ENCODE assay signal across 1 cellular context in genomic region chr1:112674440-112674985, GRCh38.
A peak's percentile ranks its signal among the peaks of the same experiment; 100 is the strongest.
TF ChIP-seq lines count a peak whose summit lies in the region.

MOV10 (plus strand) TSS chr1:112674659; CDS start chr1:112674913, 254 bp downstream.

TF ChIP-seq in WTC11, 78 proteins besides CTCF, POLR2A, EP300 and RAD21 (continued from another document and continues in another):
- TF ChIP-seq AR (CRISPR knock-in tag; IDR thresholded peaks at IDR 0.05) (0 out of 2 replicates have a peak, but pooled peaks have one; percentile 6), ARID4B (CRISPR knock-in tag; IDR thresholded peaks at IDR 0.05; ENCODE audit: borderline replicate concordance) (peak; percentile 27; the same call in 1 of the 2 replicates), CREM (CRISPR knock-in tag; IDR thresholded peaks at IDR 0.05) (no peak), NR2C2 (CRISPR knock-in tag; IDR thresholded peaks at IDR 0.05) (no peak), SP1 (CRISPR knock-in tag; conservative IDR thresholded peaks at IDR 0.05) (no peak; the same call in none of the 2 replicates), ZSCAN18 (CRISPR knock-in tag; IDR thresholded peaks at IDR 0.05) (no peak), RORB (CRISPR knock-in tag; IDR thresholded peaks at IDR 0.05) (no peak), NFE2L1 (CRISPR knock-in tag; IDR thresholded peaks at IDR 0.05) (0 out of 2 replicates have a peak, but pooled peaks have one; percentile 44), ZNF532 (CRISPR knock-in tag; IDR thresholded peaks at IDR 0.05; ENCODE audit: borderline replicate concordance) (peak; percentile 79; the same call in 1 of the 2 replicates), ZNF281 (CRISPR knock-in tag; IDR thresholded peaks at IDR 0.05) (peak; percentile 30; the same call in 1 of the 2 replicates), IRF2 (CRISPR knock-in tag; IDR thresholded peaks at IDR 0.05; ENCODE audit: borderline replicate concordance, low read depth) (no peak), SMAD3 (CRISPR knock-in tag; IDR thresholded peaks at IDR 0.05; ENCODE audit: borderline replicate concordance) (no peak), EMX1 (CRISPR knock-in tag; IDR thresholded peaks at IDR 0.05) (no peak; the same call in 1 of the 2 replicates), PREB (CRISPR knock-in tag; IDR thresholded peaks at IDR 0.05; ENCODE audit: borderline replicate concordance) (no peak), ELF4 (CRISPR knock-in tag; IDR thresholded peaks at IDR 0.05; ENCODE audit: low read depth) (no peak), HMGXB4 (CRISPR knock-in tag; IDR thresholded peaks at IDR 0.05) (0 out of 2 replicates have a peak, but pooled peaks have one; percentile 6), NR1H2 (CRISPR knock-in tag; IDR thresholded peaks at IDR 0.05) (no peak), E2F4 (CRISPR knock-in tag; IDR thresholded peaks at IDR 0.05; ENCODE audit: borderline replicate concordance, low read depth) (peak; percentile 57; the same call in 1 of the 2 replicates), STAT6 (CRISPR knock-in tag; conservative IDR thresholded peaks at IDR 0.05; ENCODE audit: low read depth) (no peak), ZBTB21 (CRISPR knock-in tag; IDR thresholded peaks at IDR 0.05; ENCODE audit: borderline replicate concordance) (no peak), E2F1 (CRISPR knock-in tag; IDR thresholded peaks at IDR 0.05) (no peak), CDX4 (CRISPR knock-in tag; IDR thresholded peaks at IDR 0.05; ENCODE audit: borderline replicate concordance) (no peak), OVOL2 (CRISPR knock-in tag; IDR thresholded peaks at IDR 0.05; ENCODE audit: borderline replicate concordance) (no peak)
